ENCODE assay signal across 9 cellular contexts in genomic region chr11:34313099-34313517, GRCh38. TPM values are rescaled to one million over a fixed set of nuclear protein-coding genes. Genes with fewer than 3 reads are reported as not detected.
DNase-seq lines count a peak whose midpoint lies in the region; ATAC-seq and TF ChIP-seq lines count a peak whose summit lies in the region.
"Had no signal": no experiment of that assay in that cellular context is flagged by ENCODE, and none has a peak within 500 bp of the region (broad histone marks: within the 10 kb centered on the region; RNA-seq: fewer than 3 reads in every experiment).

No MANE protein-coding gene starts in this region.

- 73% methylated on average over 6 of the region's 6 CpGs; no CpG with 5 or more reads in 1 of the 2 donors for WGBS in transverse colon (ENCODE audit: low coverage in 1 of 2), 2 donors

- H3K27me3 ChIP-seq in transverse colon = no peaks in the 10 kb centered on the region

- H3K36me3 ChIP-seq in transverse colon = no peaks in the 10 kb centered on the region

- no peak for TF ChIP-seq POLR2A in transverse colon (IDR thresholded peaks at IDR 0.05)

- ATAC-seq in GM18508 (IDR thresholded peaks at IDR 0.05; ENCODE audit: insufficient read depth, unreplicated experiment) (peak; percentile 45), GM21447 (IDR thresholded peaks at IDR 0.05; ENCODE audit: unreplicated experiment) (peak; percentile 92), HG03469 (IDR thresholded peaks at IDR 0.05; ENCODE audit: unreplicated experiment) (peak; percentile 69), HG03045 (IDR thresholded peaks at IDR 0.05; ENCODE audit: unreplicated experiment) (no peak), HG03139 (IDR thresholded peaks at IDR 0.05; ENCODE audit: unreplicated experiment) (no peak)

- no peak overlapping the region for H3K27ac ChIP-seq in transverse colon

- H3K4me1 ChIP-seq in transverse colon = peaks cover 0 to 9% (median 2%) of the 10 kb centered on the region in 4 donors

- DNase-seq in mucosa of gallbladder (ENCODE audit: low spot score) (peak; percentile 31), transverse colon (no peak), NCI-H1092 (lab: John Stamatoyannopoulos, UW) (no peak)
- DNase-seq: NCI-H2227 treated with DMSO at 0.1 percent for 48 hours had no signal

- no peaks in the 10 kb centered on the region for H3K9me3 ChIP-seq in transverse colon

- no peak overlapping the region for H3K4me3 ChIP-seq in transverse colon

- TF ChIP-seq CTCF in transverse colon (IDR thresholded peaks at IDR 0.05) = no peak

- intact Hi-C loops in transverse colon (cut with DNase I; ENCODE audit: low total_unique reads) = no loop called here

- TF ChIP-seq EP300 in transverse colon (IDR thresholded peaks at IDR 0.05; ENCODE audit: low read depth) = no peak

- in situ Hi-C loops in transverse colon (cut with MboI; ENCODE audit: low pct_ligation_motif_present in 1 of 4, low pct_unique_long_range_greater_than_20kb in 1 of 4, low sequenced_read_pairs in 3 of 4) = no loop called here

RNA-seq across cellular contexts. Expression of gene ABTB2, which starts 44.7 kb away (rescaled TPM):
- 9.8 TPM for total RNA-seq in mucosa of gallbladder
- 10 to 100 TPM in 3 of 4 donors, under 1 TPM in 1; 0.60 to 41.9 (median 20.7) TPM for total RNA-seq in transverse colon

Comparison
In these comparisons a context has a peak if more than half of its experiments do, and no peak if none do; other contexts are left out.
1. ATAC-seq: peak in GM18508 (single experiment), GM21447 (single experiment) and HG03469 (single experiment); none in HG03045 (single experiment) and HG03139 (single experiment).